9 cellular contexts compared by ENCODE assay signal in the genomic region with DNA sequence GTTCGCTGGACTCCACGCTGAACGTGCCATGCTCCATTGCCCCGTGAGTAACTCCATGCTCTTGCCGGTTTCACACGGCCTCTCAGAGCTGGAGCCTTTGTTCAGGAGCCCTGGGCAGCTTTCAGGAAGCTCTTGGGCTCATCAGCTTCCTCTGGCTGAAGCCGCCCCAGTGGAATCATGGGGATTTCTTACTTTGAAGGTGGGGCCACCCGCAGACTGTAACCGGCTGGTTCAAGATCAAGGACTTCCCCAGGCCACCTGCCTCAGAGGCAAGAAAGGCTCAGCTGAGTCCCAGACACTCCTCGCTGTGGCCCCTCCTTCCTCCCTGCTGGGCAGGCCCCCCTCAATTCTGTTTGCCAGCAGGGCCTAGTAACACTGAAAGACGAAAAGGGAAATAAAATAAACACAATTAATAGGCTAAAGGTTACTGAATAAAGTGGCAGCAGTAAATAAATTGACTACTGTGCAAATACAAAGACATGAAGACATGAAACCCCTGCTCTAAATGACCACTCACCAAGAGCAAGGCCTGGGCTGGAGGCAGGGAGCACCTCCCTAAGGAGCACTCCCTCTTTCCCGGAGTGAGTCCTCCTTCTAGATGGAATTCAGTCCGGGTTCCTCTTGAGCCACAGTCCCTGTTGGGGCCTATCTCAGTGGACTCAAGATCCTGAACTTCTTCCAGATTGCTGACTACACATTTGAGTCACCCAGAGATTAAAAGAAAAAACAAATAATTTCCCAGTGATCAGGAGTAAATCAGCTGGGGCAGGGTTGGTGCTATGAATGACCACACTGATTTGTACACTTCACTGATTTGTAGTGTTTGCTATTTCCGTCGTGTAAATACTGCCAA.
DNase-seq lines count a peak whose midpoint lies in the region; ATAC-seq lines count a peak whose summit lies in the region.
"Had no signal": no experiment of that assay in that cellular context is flagged by ENCODE, and none has a peak within 500 bp of the region (broad histone marks: within the 10 kb centered on the region; RNA-seq: fewer than 3 reads in every experiment).

No MANE protein-coding gene starts in this region.

- H3K4me3 ChIP-seq in BLaER1 (no peak overlapping the region), muscle layer of duodenum (ENCODE audit: low read depth in 1 of 2, low read length in 2 of 2) (no peak overlapping the region)

- H3K27ac ChIP-seq in BLaER1, result peak overlapping the region; percentile 64
- peak overlapping the region; percentile 49 for H3K27ac ChIP-seq in caudate nucleus (ENCODE audit: low read depth, low read length)
- H3K27ac ChIP-seq in muscle layer of duodenum (ENCODE audit: low read length), result peak overlapping the region; percentile 83
- H3K27ac ChIP-seq: KMS-11 had no signal

- H3K4me1 ChIP-seq in BLaER1 (peaks cover 16% of the 10 kb centered on the region), muscle layer of duodenum (ENCODE audit: control insufficient read depth in 1 of 2, insufficient read depth in 2 of 2, low read length in 2 of 2) (no peaks in the 10 kb centered on the region)

- H3K36me3 ChIP-seq in BLaER1 (no peaks in the 10 kb centered on the region), muscle layer of duodenum (ENCODE audit: control insufficient read depth in 1 of 2, insufficient read depth in 2 of 2, low read length in 2 of 2) (no peaks in the 10 kb centered on the region)

- H3K9me3 ChIP-seq in BLaER1 (no peaks in the 10 kb centered on the region), muscle layer of duodenum (ENCODE audit: control insufficient read depth in 1 of 2, low read length in 2 of 2) (no peaks in the 10 kb centered on the region)

- H3K9ac ChIP-seq in BLaER1, result peak overlapping the region; percentile 26; the same call in 1 of the 2 replicates
- H3K9ac ChIP-seq: KMS-11 had no signal

- H3K27me3 ChIP-seq in BLaER1, result no peaks in the 10 kb centered on the region
- H3K27me3 ChIP-seq in muscle layer of duodenum (ENCODE audit: low read depth, low read length), result no peaks in the 10 kb centered on the region

- H4K20me1 ChIP-seq in BLaER1, result no peaks in the 10 kb centered on the region

- DNase-seq in NCI-H524 (lab: John Stamatoyannopoulos, UW) (peak; percentile 15 to 67), caudate nucleus (lab: John Stamatoyannopoulos, UW) (peak in 3 of 61 donors; percentile 3 to 10 (median 7)), NCI-H187 treated with DMSO at 0.1 percent for 48 hours (lab: John Stamatoyannopoulos, UW) (no peak), superior temporal gyrus (ENCODE audit: extremely low spot score) (no peak)

- ATAC-seq in GM18520 (IDR thresholded peaks at IDR 0.05; ENCODE audit: unreplicated experiment), result peak; percentile 77
- ATAC-seq in HG02973 (IDR thresholded peaks at IDR 0.05; ENCODE audit: unreplicated experiment), result peak; percentile 72

- H3K4me2 ChIP-seq in BLaER1, result peak overlapping the region; percentile 77
- H3K4me2 ChIP-seq: KMS-11 had no signal

Comparison
In these comparisons a context has a peak if more than half of its experiments do, and no peak if none do; other contexts are left out.
1. DNase-seq: peak in NCI-H524 (2 of 2); none in NCI-H187 treated with DMSO at 0.1 percent for 48 hours (single experiment) and superior temporal gyrus (single experiment).
2. Peak in every context shown above with its lines, with median percentiles within 50 percentile points of each other: H3K27ac ChIP-seq.